ENCODE assay signal across 8 cellular contexts in genomic region chr9:36190388-36191289, GRCh38. TPM values are rescaled to one million over a fixed set of nuclear protein-coding genes. Genes with fewer than 3 reads are reported as not detected.
DNase-seq lines count a peak whose midpoint lies in the region; ATAC-seq and TF ChIP-seq lines count a peak whose summit lies in the region.

Gene CLTA, plus strand, starts transcription at chr9:36190921. Its CDS starts 136 bp downstream, at chr9:36191057.

- peaks cover 0 to 1% (median 0%) of the 10 kb centered on the region in 7 donors for H3K9me3 Mint-ChIP-seq in naive B cell
- H3K9me3 Mint-ChIP-seq in stimulated activated memory B cell treated with anti-CD40 and anti-IgM and Interleukin-4, amounts not matched to agents 10 μg/mL and 1 μg/mL and 100 μg/mL, for 72 hours: no peaks in the 10 kb centered on the region

- H3K4me3 Mint-ChIP-seq in naive B cell: peak within 1 kb of the TSS; percentile 84 to 97 (median 96)
- peak within 1 kb of the TSS; percentile 83 for H3K4me3 Mint-ChIP-seq in stimulated activated memory B cell treated with anti-CD40 and anti-IgM and Interleukin-4, amounts not matched to agents 10 μg/mL and 1 μg/mL and 100 μg/mL, for 72 hours

- H3K27ac Mint-ChIP-seq in naive B cell: peak within 1 kb of the TSS; percentile 92 to 98 (median 97)
- H3K27ac Mint-ChIP-seq in stimulated activated memory B cell treated with anti-CD40 and anti-IgM and Interleukin-4, amounts not matched to agents 10 μg/mL and 1 μg/mL and 100 μg/mL, for 72 hours: peak within 1 kb of the TSS; percentile 85

- peak; percentile 100 for DNase-seq in ELF-1 (ENCODE audit: low read depth, low spot score)
- peak; percentile 85 for DNase-seq in GOT3 (lab: John Stamatoyannopoulos, UW)
- DNase-seq in RPMI8226: peak; percentile 97
- peak; percentile 81 to 91 for DNase-seq in activated T-helper 1 cell treated with anti-CD3 and anti-CD28 coated beads, Interleukin-2, amount 50 U/mL, for 16 hours (ENCODE audit: low read depth in 1 of 2, low spot score in 1 of 2)
- peak; percentile 98 for DNase-seq in fibroblast of gingiva (ENCODE audit: low read depth)
- DNase-seq in naive B cell: peak; percentile 97

- peak; percentile 65 for TF ChIP-seq CTCF in LNCAP (IDR thresholded peaks at IDR 0.05)

- peaks cover 4 to 18% of the 10 kb centered on the region in 2 donors for H3K36me3 Mint-ChIP-seq in naive B cell
- H3K36me3 Mint-ChIP-seq in stimulated activated memory B cell treated with anti-CD40 and anti-IgM and Interleukin-4, amounts not matched to agents 10 μg/mL and 1 μg/mL and 100 μg/mL, for 72 hours: peaks cover 21% of the 10 kb centered on the region

- peaks cover 0 to 4% (median 0%) of the 10 kb centered on the region in 3 donors for H3K27me3 Mint-ChIP-seq in naive B cell
- H3K27me3 Mint-ChIP-seq in stimulated activated memory B cell treated with anti-CD40 and anti-IgM and Interleukin-4, amounts not matched to agents 10 μg/mL and 1 μg/mL and 100 μg/mL, for 72 hours: no peaks in the 10 kb centered on the region

- peak; percentile 96 to 97 for ATAC-seq in naive B cell (ENCODE audit: low read depth in 2 of 2)
- ATAC-seq in stimulated activated memory B cell treated with anti-CD40 and anti-IgM and Interleukin-4, amounts not matched to agents 10 μg/mL and 1 μg/mL and 100 μg/mL, for 72 hours: peak; percentile 100

- peaks cover 48 to 64% (median 50%) of the 10 kb centered on the region in 3 donors for H3K4me1 Mint-ChIP-seq in naive B cell
- peaks cover 50% of the 10 kb centered on the region for H3K4me1 Mint-ChIP-seq in stimulated activated memory B cell treated with anti-CD40 and anti-IgM and Interleukin-4, amounts not matched to agents 10 μg/mL and 1 μg/mL and 100 μg/mL, for 72 hours

RNA-seq across cellular contexts. Expression of gene CLTA, which starts in this region (rescaled TPM):
- 10 to 100 TPM; 55.3 to 98.1 (median 86.9) TPM for polyA plus RNA-seq in naive B cell (ENCODE audit: low read depth in 6 of 6)

Comparison
In these comparisons a context has a peak if more than half of its experiments do, and no peak if none do; other contexts are left out.
1. Peak in every context shown above with its lines: DNase-seq and ATAC-seq.